In genomic region chr12:111152581-111152980, GRCh38 we compare ENCODE assay signal across 21 cellular contexts.
"Had no signal": no experiment of that assay in that cellular context is flagged by ENCODE, and none has a peak within 500 bp of the region (broad histone marks: within the 10 kb centered on the region; RNA-seq: fewer than 3 reads in every experiment).

No MANE protein-coding gene starts in this region.

- H3K36me3 Mint-ChIP-seq: immature natural killer cell; natural killer cell; neural progenitor cell; stimulated activated effector memory CD8-positive, alpha-beta T cell treated with anti-CD3 and anti-CD28 coated beads, Interleukin-12 subunit alpha, Interleukin-12 subunit beta, amount 100 ng/mL, for 72 hours had no signal

- DNase-seq: cortex of kidney; effector CD4-positive, alpha-beta T cell; hypothalamus; immature natural killer cell; left ventricle myocardium superior; lower lobe of right lung; natural killer cell; nucleus accumbens; ovary; stimulated activated CD4-positive, alpha-beta T cell treated with anti-CD3 and anti-CD28 coated beads, Interleukin-2, amount 100 ng/mL, for 24 hours; stimulated activated CD4-positive, alpha-beta T cell treated with anti-CD3 and anti-CD28 coated beads, Interleukin-4, amount 100 ng/mL, for 24 hours; stimulated activated naive CD4-positive, alpha-beta T cell treated with Interleukin-2 at 50 U/mL for 16 hours; stomach; thyroid gland; trophoblast cell had no signal

- H3K4me1 Mint-ChIP-seq: immature natural killer cell; natural killer cell; stimulated activated effector memory CD8-positive, alpha-beta T cell treated with anti-CD3 and anti-CD28 coated beads, Interleukin-12 subunit alpha, Interleukin-12 subunit beta, amount 100 ng/mL, for 72 hours had no signal

- H3K27ac ChIP-seq: lower lobe of right lung, neural progenitor cell, ovary, right atrium auricular region, stomach, thyroid gland, vagina had no signal

- H3K9me3 Mint-ChIP-seq: natural killer cell, neural progenitor cell had no signal

- H3K27me3 ChIP-seq: neural progenitor cell, ovary, right atrium auricular region, thyroid gland, vagina had no signal

- H3K27me3 Mint-ChIP-seq: progenitor cell of endocrine pancreas had no signal

- H3K9ac ChIP-seq: neural progenitor cell had no signal

- H3K4me3 ChIP-seq: lower lobe of right lung, neural progenitor cell, ovary, right atrium auricular region, smooth muscle cell, stomach, thyroid gland, vagina had no signal

- H3K36me3 ChIP-seq: lower lobe of right lung, neural progenitor cell, ovary, right atrium auricular region, stomach, thyroid gland, vagina had no signal

- H3K4me2 ChIP-seq: neural progenitor cell, smooth muscle cell had no signal

- H3K4me1 ChIP-seq: lower lobe of right lung, right atrium auricular region, thyroid gland, vagina had no signal

- H2AFZ ChIP-seq: neural progenitor cell had no signal

- H3K27ac Mint-ChIP-seq: immature natural killer cell; natural killer cell; neural progenitor cell; progenitor cell of endocrine pancreas; stimulated activated effector memory CD8-positive, alpha-beta T cell treated with anti-CD3 and anti-CD28 coated beads, Interleukin-12 subunit alpha, Interleukin-12 subunit beta, amount 100 ng/mL, for 72 hours had no signal

- H3K4me3 Mint-ChIP-seq: immature natural killer cell; natural killer cell; neural progenitor cell; stimulated activated effector memory CD8-positive, alpha-beta T cell treated with anti-CD3 and anti-CD28 coated beads, Interleukin-12 subunit alpha, Interleukin-12 subunit beta, amount 100 ng/mL, for 72 hours had no signal

- H3K9me3 ChIP-seq: lower lobe of right lung, ovary, right atrium auricular region, thyroid gland, vagina had no signal
